ENCODE assay signal across 20 cellular contexts in genomic region chr15:83926116-83926515, GRCh38.
A peak's percentile ranks its signal among the peaks of the same experiment; 100 is the strongest.
DNase-seq lines count a peak whose midpoint lies in the region; ATAC-seq, FAIRE-seq and TF ChIP-seq lines count a peak whose summit lies in the region.
"Had no signal": no experiment of that assay in that cellular context is flagged by ENCODE, and none has a peak within 500 bp of the region (broad histone marks: within the 10 kb centered on the region; RNA-seq: fewer than 3 reads in every experiment).

No MANE protein-coding gene starts in this region.

- intact Hi-C loops in heart right ventricle (cut with DNase I), result loop anchor here in 1 of 10 donors (10.0 kb wide), 1 partner anchor 71 kb away; no protein-coding TSS in a partner anchor

- H3K27me3 ChIP-seq in heart right ventricle, result no peaks in the 10 kb centered on the region

- H3K4me1 ChIP-seq in heart right ventricle, result peaks cover 0 to 11% (median 0%) of the 10 kb centered on the region in 9 donors

- WGBS in heart right ventricle, 2 donors, result 27 to 29% methylated on average over 1 of the region's 1 CpG

- TF ChIP-seq CTCF in choroid plexus epithelial cell (conservative IDR thresholded peaks at IDR 0.05; ENCODE audit: low read depth, low read length), result no peak
- TF ChIP-seq CTCF in heart right ventricle (IDR thresholded peaks at IDR 0.05), result no peak

- H3K9me3 ChIP-seq in heart right ventricle, result no peaks in the 10 kb centered on the region

- H3K27ac ChIP-seq in heart right ventricle, result no peak overlapping the region
- H3K27ac ChIP-seq: SK-N-MC had no signal

- DNase-seq in GM19239 (ENCODE audit: insufficient read length, low spot score) (no peak), RKO (ENCODE audit: low spot score) (peak; percentile 5), choroid plexus epithelial cell (ENCODE audit: low read depth) (peak; percentile 90), kidney tubule cell (ENCODE audit: low spot score) (peak; percentile 71), Ammon's horn (ENCODE audit: low spot score) (no peak), heart right ventricle (no peak)
- DNase-seq: Calu3; CD4-positive, alpha-beta T cell; GOT3; NCI-H1417 treated with DMSO at 0.1 percent for 48 hours; NCI-H1930; NCI-H446 treated with DMSO at 0.1 percent for 48 hours; NCI-H774; PC-3 had no signal

- H3K4me3 ChIP-seq in choroid plexus epithelial cell (ENCODE audit: low read depth, low read length), result no peak overlapping the region
- no peak overlapping the region for H3K4me3 ChIP-seq in heart right ventricle
- H3K4me3 ChIP-seq: SK-N-MC had no signal

- ATAC-seq in GM18858 (IDR thresholded peaks at IDR 0.05; ENCODE audit: unreplicated experiment) (no peak), heart right ventricle (no peak), GM21360 (IDR thresholded peaks at IDR 0.05; ENCODE audit: unreplicated experiment) (no peak)
- ATAC-seq: PC-3 had no signal

- FAIRE-seq in GM19239 (lab: Jason Lieb, UNC), result peak; percentile 47
- FAIRE-seq: G401.6, GM18507, HTR-8/SVneo had no signal

- peaks cover 0 to 42% (median 0%) of the 10 kb centered on the region in 9 donors for H3K36me3 ChIP-seq in heart right ventricle

Comparison
In these comparisons a context has a peak if more than half of its experiments do, and no peak if none do; other contexts are left out.
1. DNase-seq: peak in RKO (single experiment), choroid plexus epithelial cell (single experiment) and kidney tubule cell (single experiment); none in GM19239 (single experiment), Ammon's horn (single experiment) and heart right ventricle (0 of 2).